Comparison of ENCODE assay signal across 8 cellular contexts in the genomic region with DNA sequence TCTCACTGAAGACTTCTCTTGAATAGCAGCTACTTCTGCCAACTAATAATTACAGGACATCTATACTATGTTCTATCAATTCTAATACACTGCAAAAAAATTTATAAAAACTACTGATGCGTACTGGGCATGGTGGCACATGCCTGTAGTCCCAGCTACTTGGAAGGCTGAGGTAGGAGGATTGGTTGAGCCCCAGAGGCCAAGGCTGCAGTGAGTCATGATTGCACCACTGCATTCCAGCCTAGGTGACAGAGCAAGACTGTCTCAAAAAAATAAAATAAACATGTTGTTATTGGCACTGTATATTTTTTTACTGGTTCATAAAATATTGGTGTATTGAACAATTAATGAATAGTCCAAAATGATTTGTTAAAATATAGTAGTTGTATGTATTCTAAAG.
DNase-seq lines count a peak whose midpoint lies in the region; ATAC-seq, FAIRE-seq and TF ChIP-seq lines count a peak whose summit lies in the region.
"Not testable (repeated sequence)": the region's sequence is repeated elsewhere in the genome, so short reads cannot be mapped to it uniquely, and the experiment has no call there.

No MANE protein-coding gene starts in this region.

- in situ Hi-C loops in brain microvascular endothelial cell (cut with HindIII; ENCODE audit: low pct_ligation_motif_present, low sequenced_read_pairs); HepG2 (cut with HindIII; ENCODE audit: extremely low pct_ligation_motif_present, low pct_unique_long_range_greater_than_20kb): not testable (repeated sequence)

- 100% methylated on average over 1 of the region's 1 CpG for WGBS in HepG2 (ENCODE audit: low lambda C conversion rate)

- H3K27me3 ChIP-seq in brain microvascular endothelial cell (replicated peaks); HepG2 (ENCODE audit: control insufficient read depth in 1 of 2, insufficient read depth in 2 of 2, low read length in 2 of 2): not testable (repeated sequence)

- not testable (repeated sequence) for TF ChIP-seq POLR2A in H54 (IDR thresholded peaks at IDR 0.05; ENCODE audit: low read depth, low read length); HepG2 (IDR thresholded peaks at IDR 0.05; ENCODE audit: insufficient read depth in 1 of 2, low read depth in 2 of 2, low read length in 2 of 2)

- not testable (repeated sequence) for H3K4me2 ChIP-seq in HepG2 (ENCODE audit: low read depth, low read length)

- not testable (repeated sequence) for H3K4me1 ChIP-seq in HepG2 (ENCODE audit: insufficient read depth, low read length)

- not testable (repeated sequence) for TF ChIP-seq EP300 in HepG2 (IDR thresholded peaks at IDR 0.05; ENCODE audit: low read depth in 2 of 2, low read length in 2 of 2); HepG2 (CRISPR knock-in tag; IDR thresholded peaks at IDR 0.05; ENCODE audit: borderline replicate concordance)

- POLR2A ChIA-PET in HepG2 (lab: Yijun Ruan, JAX), result not testable (repeated sequence)

- H3K79me2 ChIP-seq in HepG2 (ENCODE audit: insufficient read depth, low read length), result not testable (repeated sequence)

- not testable (repeated sequence) for H3K9me3 ChIP-seq in HepG2 (ENCODE audit: low read length)

- CTCF ChIA-PET in HepG2 (lab: Yijun Ruan, JAX; ENCODE audit: low intra/inter-chr PET ratio, low total read pairs), result not testable (repeated sequence)

- not testable (repeated sequence) for ATAC-seq in HepG2

- not testable (repeated sequence) for H4K20me1 ChIP-seq in HepG2 (ENCODE audit: insufficient read depth, low read length)

- DNase-seq in AG10803 (ENCODE audit: low read depth) (peak; percentile 12), LHCN-M2 (ENCODE audit: low read depth) (peak; percentile 11), RPMI7951 (ENCODE audit: low read depth) (peak; percentile 3), brain microvascular endothelial cell (peak; percentile 37), epithelial cell of esophagus (ENCODE audit: low read depth) (peak; percentile 57), fibroblast of villous mesenchyme (ENCODE audit: low read depth) (peak; percentile 7)
- not testable (repeated sequence) for DNase-seq in H54 (ENCODE audit: insufficient read length, low spot score); HepG2 (ENCODE audit: low spot score)

- peak; percentile 50 for FAIRE-seq in H54 (lab: Jason Lieb, UNC)
- not testable (repeated sequence) for FAIRE-seq in HepG2 (lab: Jason Lieb, UNC)

- H3K9ac ChIP-seq in HepG2 (ENCODE audit: insufficient read depth, low read depth, low read length), result not testable (repeated sequence)

- H2AFZ ChIP-seq in HepG2 (ENCODE audit: low read length), result not testable (repeated sequence)

- H3K4me3 ChIP-seq in AG10803 (ENCODE audit: low read length); brain microvascular endothelial cell (ENCODE audit: low read depth, low read length); epithelial cell of esophagus (ENCODE audit: low read length); fibroblast of villous mesenchyme (ENCODE audit: low read depth, low read length); HepG2 (replicated peaks in 1 of 3; ENCODE audit: insufficient read depth in 1 of 3, low read depth in 2 of 3, low read length in 3 of 3): not testable (repeated sequence)

- H3K27ac ChIP-seq in brain microvascular endothelial cell; HepG2 (ENCODE audit: extremely low read length, insufficient read depth, low read length): not testable (repeated sequence)

- intact Hi-C loops in HepG2 (cut with micrococcal nuclease; ENCODE audit: unreplicated experiment), result not testable (repeated sequence)

- TF ChIP-seq RAD21 in HepG2 (CRISPR knock-in tag; IDR thresholded peaks at IDR 0.05), result not testable (repeated sequence)

- not testable (repeated sequence) for H3K36me3 ChIP-seq in brain microvascular endothelial cell (replicated peaks); HepG2 (replicated peaks in 1 of 2; ENCODE audit: control insufficient read depth in 1 of 2, insufficient read depth in 2 of 2, low read length in 2 of 2)

- TF ChIP-seq CTCF in AG10803 (conservative IDR thresholded peaks at IDR 0.05; ENCODE audit: low read length); brain microvascular endothelial cell (IDR thresholded peaks at IDR 0.05; ENCODE audit: low read depth, low read length, missing control alignments); epithelial cell of esophagus (IDR thresholded peaks at IDR 0.05; ENCODE audit: insufficient read depth, low read depth, low read length, missing control alignments); fibroblast of villous mesenchyme (IDR thresholded peaks at IDR 0.05; ENCODE audit: insufficient read depth, low read depth, low read length); HepG2 (CRISPR knock-in tag; IDR thresholded peaks at IDR 0.05): not testable (repeated sequence)

- not testable (repeated sequence) for BruUV-seq in HepG2 (replicated peaks; lab: Mats Ljungman, UMichigan)

TF ChIP-seq in HepG2, 621 proteins besides CTCF, POLR2A, EP300 and RAD21:
- peak; percentile 55 for TF ChIP-seq FOSL2 (CRISPR knock-in tag; IDR thresholded peaks at IDR 0.05)
